1 cellular context compared by ENCODE assay signal in the genomic region with DNA sequence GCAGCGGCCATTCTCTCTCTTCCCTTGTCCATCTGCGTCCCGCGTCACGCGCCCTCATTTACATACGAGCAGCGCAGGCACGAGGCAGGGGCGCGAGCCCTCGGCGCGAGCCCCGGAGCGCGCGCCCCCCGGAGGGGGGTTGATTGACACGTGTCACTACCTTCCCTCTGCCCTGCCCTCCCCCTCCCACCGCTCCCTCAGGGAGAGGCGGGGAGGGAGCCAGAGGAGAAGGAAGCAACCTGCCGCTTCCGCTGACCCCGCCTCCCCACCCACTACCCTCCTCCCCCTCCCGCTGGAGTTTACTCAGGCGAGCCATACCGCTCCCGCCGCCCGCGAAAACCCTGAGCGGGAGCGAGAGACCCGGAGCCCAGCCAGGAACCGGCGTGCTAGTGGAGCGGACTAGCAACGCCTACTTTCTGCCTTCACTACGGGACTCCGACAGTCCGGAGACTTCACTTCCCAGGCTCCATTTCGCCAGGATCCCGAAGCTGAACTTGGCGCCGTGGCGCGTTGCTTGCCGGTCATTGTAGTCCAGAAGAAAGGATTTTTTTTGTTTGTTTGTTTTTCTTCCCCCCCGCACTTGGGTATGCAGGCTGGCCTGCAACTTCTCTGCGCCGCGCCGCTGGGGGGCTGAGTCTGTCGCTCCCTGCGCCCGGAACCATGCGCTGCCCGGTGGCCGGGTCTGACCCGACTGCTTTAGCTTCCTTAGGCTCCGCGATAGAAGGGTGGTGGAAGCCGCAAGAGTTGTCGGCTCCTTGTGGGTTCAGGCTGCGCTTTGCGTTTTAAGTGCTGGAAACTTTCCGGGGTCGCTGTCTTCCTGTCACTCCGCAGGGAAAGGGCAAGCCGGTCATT.
A peak's percentile ranks its signal among the peaks of the same experiment; 100 is the strongest.
TF ChIP-seq lines count a peak whose summit lies in the region.

TSS of gene LCORL (minus strand) at position 36 of the 852 bp plus-strand sequence. CDS start at position 32, 4 bp downstream.

TF ChIP-seq in HCT116, 20 proteins besides CTCF, POLR2A, EP300 and RAD21 (continued from another document):
- TF ChIP-seq MAX (IDR thresholded peaks at IDR 0.05) = peak; percentile 57
- no peak for TF ChIP-seq EZH2phosphoT487 (IDR thresholded peaks at IDR 0.05; ENCODE audit: borderline replicate concordance)
- TF ChIP-seq ELF1 (IDR thresholded peaks at IDR 0.05; ENCODE audit: borderline replicate concordance, low read depth) = peak; percentile 38; the same call in 1 of the 2 replicates
- TF ChIP-seq SIN3A (IDR thresholded peaks at IDR 0.05; ENCODE audit: low read depth) = peak; percentile 47
- no peak for TF ChIP-seq ZFX (IDR thresholded peaks at IDR 0.05)
- peak; percentile 61 for TF ChIP-seq YY1 (IDR thresholded peaks at IDR 0.05; ENCODE audit: extremely low read depth, insufficient replicate concordance, low read depth, low read length)
- TF ChIP-seq JUND (IDR thresholded peaks at IDR 0.05) = no peak
- TF ChIP-seq ZNF274 (IDR thresholded peaks at IDR 0.05; ENCODE audit: low read depth, low read length) = no peak
- TF ChIP-seq SP1 (IDR thresholded peaks at IDR 0.05; ENCODE audit: low read depth) = peak; percentile 48; the same call in 1 of the 2 replicates
- TF ChIP-seq, protein P1, sequence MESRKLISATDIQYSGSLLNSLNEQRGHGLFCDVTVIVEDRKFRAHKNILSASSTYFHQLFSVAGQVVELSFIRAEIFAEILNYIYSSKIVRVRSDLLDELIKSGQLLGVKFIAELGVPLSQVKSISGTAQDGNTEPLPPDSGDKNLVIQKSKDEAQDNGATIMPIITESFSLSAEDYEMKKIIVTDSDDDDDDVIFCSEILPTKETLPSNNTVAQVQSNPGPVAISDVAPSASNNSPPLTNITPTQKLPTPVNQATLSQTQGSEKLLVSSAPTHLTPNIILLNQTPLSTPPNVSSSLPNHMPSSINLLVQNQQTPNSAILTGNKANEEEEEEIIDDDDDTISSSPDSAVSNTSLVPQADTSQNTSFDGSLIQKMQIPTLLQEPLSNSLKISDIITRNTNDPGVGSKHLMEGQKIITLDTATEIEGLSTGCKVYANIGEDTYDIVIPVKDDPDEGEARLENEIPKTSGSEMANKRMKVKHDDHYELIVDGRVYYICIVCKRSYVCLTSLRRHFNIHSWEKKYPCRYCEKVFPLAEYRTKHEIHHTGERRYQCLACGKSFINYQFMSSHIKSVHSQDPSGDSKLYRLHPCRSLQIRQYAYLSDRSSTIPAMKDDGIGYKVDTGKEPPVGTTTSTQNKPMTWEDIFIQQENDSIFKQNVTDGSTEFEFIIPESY (IDR thresholded peaks at IDR 0.05; ENCODE audit: extremely low read depth, insufficient replicate concordance, low read length) = peak; percentile 42
- no peak; the same call in 1 of the 2 replicates for TF ChIP-seq EGR1 (IDR thresholded peaks at IDR 0.05; ENCODE audit: low read depth)
- TF ChIP-seq ATF3 (IDR thresholded peaks at IDR 0.05) = no peak
- TF ChIP-seq CBX3 (IDR thresholded peaks at IDR 0.05; ENCODE audit: low read depth) = peak; percentile 59; the same call in 1 of the 2 replicates
- TF ChIP-seq SRF (IDR thresholded peaks at IDR 0.05; ENCODE audit: low read depth) = no peak
